21 cellular contexts compared by ENCODE assay signal in genomic region chr6:44495036-44495901, GRCh38.
A peak's percentile ranks its signal among the peaks of the same experiment; 100 is the strongest.
DNase-seq lines count a peak whose midpoint lies in the region; ATAC-seq and TF ChIP-seq lines count a peak whose summit lies in the region.
"Had no signal": no experiment of that assay in that cellular context is flagged by ENCODE, and none has a peak within 500 bp of the region (broad histone marks: within the 10 kb centered on the region; RNA-seq: fewer than 3 reads in every experiment).

No MANE protein-coding gene starts in this region.

- H3K4me1 ChIP-seq in H9 (ENCODE audit: insufficient read depth, low read length) (peaks cover 6% of the 10 kb centered on the region; the same call in 1 of the 2 replicates), mammary epithelial cell (ENCODE audit: insufficient read depth, low read length) (peaks cover 34% of the 10 kb centered on the region), neural progenitor cell (peaks cover 4% of the 10 kb centered on the region), aorta (ENCODE audit: control insufficient read depth in 1 of 2, insufficient read depth in 2 of 2, low read length in 2 of 2) (no peaks in the 10 kb centered on the region)
- H3K4me1 ChIP-seq: adrenal gland, HAP-1 had no signal

- WGBS in H9 (ENCODE audit: extremely low coverage, insufficient read length, low lambda C conversion rate), result no CpG with 5 or more reads among the region's 16 CpGs
- 95% methylated on average over 15 of the region's 16 CpGs for WGBS in mammary epithelial cell (ENCODE audit: low coverage, missing lambda C conversion rate)
- 85 to 92% methylated on average over 16 of the region's 16 CpGs for WGBS in aorta, 2 donors

- H3K4me3 ChIP-seq in mammary epithelial cell (replicated peaks in 1 of 3; ENCODE audit: insufficient read depth in 1 of 3, low read depth in 2 of 3, low read length in 3 of 3) (no peak overlapping the region), neural progenitor cell (no peak overlapping the region), aorta (ENCODE audit: low read length in 2 of 2) (no peak overlapping the region)
- H3K4me3 ChIP-seq: adrenal gland, HAP-1, SJCRH30 had no signal

- H3K36me3 Mint-ChIP-seq in Calu3 (ENCODE audit: insufficient read depth, unreplicated experiment) (peaks cover under 1% of the 10 kb centered on the region), H9 (ENCODE audit: insufficient read depth in 1 of 3, low read depth in 3 of 3) (no peaks in the 10 kb centered on the region; a peak in 1 of 7 replicates), neural progenitor cell (no peaks in the 10 kb centered on the region)
- H3K36me3 Mint-ChIP-seq: memory B cell, T-cell had no signal

- DNase-seq in Calu3 (peak; percentile 55), H9 (peak; percentile 23), mammary epithelial cell (no peak), neural progenitor cell (ENCODE audit: low spot score) (peak; percentile 26), aorta (no peak)
- DNase-seq: activated CD4-positive, alpha-beta T cell treated with anti-CD3 and anti-CD28 coated beads, Interleukin-2, amount 50 U/mL, for 48 hours; activated T-cell treated with anti-CD3 and anti-CD28 coated beads for 4 hours; caudate nucleus; EL; NCI-H1092; NCI-H2029; NCI-H446; nucleus accumbens; SJCRH30; T-cell had no signal

- H3K23ac ChIP-seq in H9 (ENCODE audit: insufficient read length, low read depth, low read length), result no peak overlapping the region

- intact Hi-C loops in Calu3 (cut with micrococcal nuclease; ENCODE audit: unreplicated experiment), result loop anchor here (2.0 kb wide), 1 partner anchor 20 kb away; no protein-coding TSS in a partner anchor
- intact Hi-C loops in mammary epithelial cell (cut with micrococcal nuclease), result no loop called here
- intact Hi-C loops in aorta (cut with DNase I), result no loop called here

- dilution Hi-C loops in mammary epithelial cell (cut with HindIII; ENCODE audit: low sequenced_read_pairs), result no loop called here

- H3K9ac ChIP-seq in H9 (ENCODE audit: extremely low read depth, insufficient read length, low read length), result no peak overlapping the region
- no peak overlapping the region for H3K9ac ChIP-seq in mammary epithelial cell (ENCODE audit: insufficient read depth, low read length)
- no peak overlapping the region for H3K9ac ChIP-seq in neural progenitor cell

- H3K79me2 ChIP-seq in H9 (ENCODE audit: insufficient read depth, low read length) (no peaks in the 10 kb centered on the region), mammary epithelial cell (ENCODE audit: insufficient read depth, low read length) (no peaks in the 10 kb centered on the region), neural progenitor cell (ENCODE audit: low read depth) (no peaks in the 10 kb centered on the region)

- H3K36me3 ChIP-seq in mammary epithelial cell (ENCODE audit: insufficient read depth, low read length), result no peaks in the 10 kb centered on the region
- H3K36me3 ChIP-seq in neural progenitor cell, result no peaks in the 10 kb centered on the region
- no peaks in the 10 kb centered on the region for H3K36me3 ChIP-seq in aorta (ENCODE audit: control insufficient read depth in 1 of 2, insufficient read depth in 2 of 2, low read length in 1 of 2)
- H3K36me3 ChIP-seq: adrenal gland, HAP-1, SJCRH30 had no signal

- no peak overlapping the region for H3K4ac ChIP-seq in H9 (ENCODE audit: low read depth, low read length)

- no peak overlapping the region for H2BK12ac ChIP-seq in H9 (ENCODE audit: insufficient read length, low read depth, low read length)

- H3K9me3 Mint-ChIP-seq in Calu3 (ENCODE audit: low read depth, unreplicated experiment) (peaks cover 3% of the 10 kb centered on the region), H9 (no peaks in the 10 kb centered on the region), neural progenitor cell (peaks cover 3% of the 10 kb centered on the region)
- H3K9me3 Mint-ChIP-seq: memory B cell, T-cell had no signal

- in situ Hi-C loops in mammary epithelial cell (cut with MboI; ENCODE audit: low sequenced_read_pairs in 2 of 2), result no loop called here

- H3K4me3 Mint-ChIP-seq in Calu3 (ENCODE audit: low read depth, unreplicated experiment) (no peak overlapping the region), H9 (no peak overlapping the region), neural progenitor cell (no peak overlapping the region)
- H3K4me3 Mint-ChIP-seq: memory B cell, T-cell had no signal

- H2BK20ac ChIP-seq in H9 (ENCODE audit: low read depth, low read length, poor library complexity, severe bottlenecking), result no peak overlapping the region

- no peak overlapping the region for H3K18ac ChIP-seq in H9 (ENCODE audit: insufficient read length, low read depth, low read length)

- H3K23me2 ChIP-seq in H9 (ENCODE audit: insufficient read length, low read depth, low read length, poor library complexity, severe bottlenecking), result no peaks in the 10 kb centered on the region

- no peaks in the 10 kb centered on the region for H3F3A ChIP-seq in neural progenitor cell (ENCODE audit: low read depth)

- no peaks in the 10 kb centered on the region for H3K27me3 ChIP-seq in H9 (ENCODE audit: insufficient read depth, low read length)
- no peaks in the 10 kb centered on the region for H3K27me3 ChIP-seq in mammary epithelial cell (ENCODE audit: insufficient read depth, low read length)
- H3K27me3 ChIP-seq in neural progenitor cell, result no peaks in the 10 kb centered on the region
- no peaks in the 10 kb centered on the region for H3K27me3 ChIP-seq in aorta (ENCODE audit: control insufficient read depth in 1 of 2, insufficient read depth in 2 of 2, low read length in 1 of 2)
- H3K27me3 ChIP-seq: SJCRH30 had no signal

- no peak for TF ChIP-seq CTCF in Calu3 (IDR thresholded peaks at IDR 0.05; ENCODE audit: unreplicated experiment)
- no peak for TF ChIP-seq CTCF in H9 (conservative IDR thresholded peaks at IDR 0.05)
- TF ChIP-seq CTCF in mammary epithelial cell (conservative IDR thresholded peaks at IDR 0.05 in 1 of 2, IDR thresholded peaks at IDR 0.05 in 1 of 2; ENCODE audit: extremely low read depth in 1 of 2, insufficient read depth in 1 of 2, low read depth in 1 of 2, low read length in 2 of 2), result no peak
- no peak for TF ChIP-seq CTCF in neural progenitor cell (IDR thresholded peaks at IDR 0.05)

- H3K4me1 Mint-ChIP-seq in Calu3 (ENCODE audit: low read depth, unreplicated experiment) (peaks cover 48% of the 10 kb centered on the region), H9 (peaks cover 21 to 25% of the 10 kb centered on the region in 2 experiments), neural progenitor cell (peaks cover 11% of the 10 kb centered on the region)
- H3K4me1 Mint-ChIP-seq: memory B cell, T-cell had no signal

- no peak overlapping the region for H2BK15ac ChIP-seq in H9 (ENCODE audit: low read depth, low read length)

- H3K27ac Mint-ChIP-seq in Calu3 (ENCODE audit: unreplicated experiment) (peak overlapping the region; percentile 51), H9 (no peak overlapping the region), neural progenitor cell (peak overlapping the region; percentile 88)
- H3K27ac Mint-ChIP-seq: memory B cell, T-cell had no signal

- no peak overlapping the region for H2AK5ac ChIP-seq in H9 (ENCODE audit: insufficient read length, low read length)

- H3K27ac ChIP-seq in H9 (ENCODE audit: insufficient read length, low read depth, low read length) (no peak overlapping the region), mammary epithelial cell (ENCODE audit: insufficient read depth, low read depth, low read length) (no peak overlapping the region), neural progenitor cell (no peak overlapping the region), aorta (ENCODE audit: low read depth in 1 of 2, low read length in 2 of 2) (no peak overlapping the region)
- H3K27ac ChIP-seq: adrenal gland, C4-2B, SJCRH30 had no signal

- CTCF ChIA-PET in Calu3 (lab: Charles Lee), result interaction anchor here (0.6 to 2.1 kb wide), 5 partner anchors 15 to 1170 kb away, joined by 3 to 38 read pairs (median 5); no protein-coding TSS in a partner anchor
- CTCF ChIA-PET in mammary epithelial cell (lab: Charles Lee; ENCODE audit: low non-redundant PET), result interaction anchor here (0.7 kb wide), 1 partner anchor 1398 kb away, joined by 4 read pairs; no protein-coding TSS in a partner anchor

- no peaks in the 10 kb centered on the region for H3K9me3 ChIP-seq in H9 (ENCODE audit: control insufficient read depth, low read depth, low read length)
- no peaks in the 10 kb centered on the region for H3K9me3 ChIP-seq in mammary epithelial cell (replicated peaks; ENCODE audit: insufficient read depth, low read length)
- no peaks in the 10 kb centered on the region for H3K9me3 ChIP-seq in neural progenitor cell (ENCODE audit: low read depth)
- H3K9me3 ChIP-seq in aorta (ENCODE audit: control insufficient read depth, low read length), result no peaks in the 10 kb centered on the region
- H3K9me3 ChIP-seq: adrenal gland, HAP-1, SJCRH30 had no signal

- H3K27me3 Mint-ChIP-seq in Calu3 (ENCODE audit: unreplicated experiment) (no peaks in the 10 kb centered on the region), H9 (ENCODE audit: low read depth) (0 out of 2 replicates have a peak, but pooled peaks cover 3% of the 10 kb centered on the region), neural progenitor cell (ENCODE audit: insufficient read depth, low read depth) (peaks cover 8% of the 10 kb centered on the region)

- BruUV-seq in Calu3 (replicated peaks; lab: Mats Ljungman, UMichigan) (no TSS peak), mammary epithelial cell (replicated peaks; lab: Mats Ljungman, UMichigan) (no TSS peak)

- H3K56ac ChIP-seq in H9 (ENCODE audit: insufficient read length, low read depth, low read length), result no peak overlapping the region

- ATAC-seq in aorta (ENCODE audit: low FRiP score) (no peak), HG02981 (IDR thresholded peaks at IDR 0.05; ENCODE audit: unreplicated experiment) (no peak), SK-N-SH treated with all-trans-retinoic acid at 6 μM for 48 hours (no peak)
- ATAC-seq: T-cell had no signal

- H4K8ac ChIP-seq in H9 (replicated peaks; ENCODE audit: insufficient read length, low read depth, low read length), result no peak overlapping the region

- no peak overlapping the region for H2BK120ac ChIP-seq in H9 (ENCODE audit: low read depth, low read length, poor library complexity, severe bottlenecking)

- H3K14ac ChIP-seq in H9 (ENCODE audit: insufficient read depth, low read length), result no peak overlapping the region

- H4K5ac ChIP-seq in H9 (ENCODE audit: insufficient read length, low read depth, low read length), result no peak overlapping the region

- H3K79me1 ChIP-seq in H9 (ENCODE audit: insufficient read depth, low read depth, low read length, poor library complexity, severe bottlenecking), result no peaks in the 10 kb centered on the region

- H4K91ac ChIP-seq in H9 (ENCODE audit: insufficient read length, low read depth, low read length), result no peak overlapping the region

- H2AFZ ChIP-seq in H9 (ENCODE audit: low read length) (no peak overlapping the region), mammary epithelial cell (ENCODE audit: low read depth, low read length) (peak overlapping the region; percentile 46), neural progenitor cell (replicated peaks) (no peak overlapping the region)

- H2BK5ac ChIP-seq in H9 (ENCODE audit: insufficient read length, low read length), result no peak overlapping the region

- H3K4me2 ChIP-seq in H9 (ENCODE audit: insufficient read depth, insufficient read length, low read length), result no peak overlapping the region
- H3K4me2 ChIP-seq in mammary epithelial cell (ENCODE audit: insufficient read depth, low read depth, low read length), result no peak overlapping the region
- no peak overlapping the region for H3K4me2 ChIP-seq in neural progenitor cell

- no peak overlapping the region for H3T11ph ChIP-seq in H9 (ENCODE audit: low read length)

- H4K20me1 ChIP-seq in H9 (ENCODE audit: control insufficient read depth, insufficient read depth, insufficient read length) (no peaks in the 10 kb centered on the region), mammary epithelial cell (ENCODE audit: insufficient read depth, low read length) (no peaks in the 10 kb centered on the region), neural progenitor cell (ENCODE audit: low read depth) (no peaks in the 10 kb centered on the region)

Comparison
In these comparisons a context has a peak if more than half of its experiments do, and no peak if none do; other contexts are left out.
1. DNase-seq: peak in Calu3 (single experiment), H9 (single experiment) and neural progenitor cell (single experiment); none in mammary epithelial cell (single experiment) and aorta (0 of 2).
2. H3K27ac Mint-ChIP-seq: peak in Calu3 (single experiment) and neural progenitor cell (single experiment); none in H9 (0 of 3).